ENCODE assay signal across 13 cellular contexts in the genomic region with DNA sequence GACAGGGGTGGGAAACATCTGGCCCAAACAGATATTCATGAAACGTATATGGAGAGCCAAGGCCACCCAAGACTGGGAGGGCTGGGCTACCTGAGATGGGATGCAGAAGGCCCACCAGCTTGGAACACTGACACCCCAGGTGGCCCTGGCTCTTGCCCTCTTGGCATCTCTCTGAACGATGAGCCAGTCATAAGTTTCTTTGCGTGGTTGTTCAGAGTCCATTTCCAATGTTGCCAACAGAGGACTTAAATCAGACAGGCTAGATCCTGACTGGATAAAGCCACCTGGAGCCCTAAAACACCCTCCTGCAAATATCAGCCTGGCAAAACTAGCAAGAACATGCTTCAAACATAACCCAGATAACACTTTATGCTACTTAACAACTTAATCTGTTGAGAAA. TPM values are rescaled to one million over a fixed set of nuclear protein-coding genes. Genes with fewer than 3 reads are reported as not detected.
DNase-seq lines count a peak whose midpoint lies in the region.
"Had no signal": no experiment of that assay in that cellular context is flagged by ENCODE, and none has a peak within 500 bp of the region (broad histone marks: within the 10 kb centered on the region; RNA-seq: fewer than 3 reads in every experiment).

No MANE protein-coding gene starts in this region.

- H3K9me3 ChIP-seq in CD8-positive, alpha-beta memory T cell (ENCODE audit: low read length) = no peaks in the 10 kb centered on the region
- H3K9me3 ChIP-seq: psoas muscle had no signal

- H3K36me3 ChIP-seq in CD8-positive, alpha-beta memory T cell (ENCODE audit: insufficient read depth, low read length) = no peaks in the 10 kb centered on the region

- no peaks in the 10 kb centered on the region for H3K27me3 ChIP-seq in CD8-positive, alpha-beta memory T cell (ENCODE audit: insufficient read depth, low read length, poor library complexity, severe bottlenecking)
- no peaks in the 10 kb centered on the region for H3K27me3 ChIP-seq in layer of hippocampus (ENCODE audit: control insufficient read depth, insufficient read depth, low read length)

- peaks cover 94% of the 10 kb centered on the region for H3K4me1 ChIP-seq in CD8-positive, alpha-beta memory T cell (ENCODE audit: insufficient read depth, low read length)

- POLR2A ChIA-PET in CD8-positive, alpha-beta memory T cell (lab: Charles Lee) = interaction anchor here (0.9 to 5.6 kb wide), 7 partner anchors 9 to 277 kb away, joined by 3 to 50 read pairs (median 6); a partner anchor contains a TSS
- POLR2A ChIA-PET in activated CD4-positive, alpha-beta memory T cell treated with anti-CD3 and anti-CD28 coated beads, Interleukin-2, amount 10 ng/mL, durations not matched to agents 7 days and 5 days (lab: Charles Lee) = interaction anchor here (0.7 to 16.2 kb wide), 8 partner anchors 8 to 399 kb away, joined by 3 to 255 read pairs (median 13); a partner anchor contains a TSS

- H3K9me3 Mint-ChIP-seq in CD8-positive, alpha-beta memory T cell = no peaks in the 10 kb centered on the region
- no peaks in the 10 kb centered on the region for H3K9me3 Mint-ChIP-seq in activated CD4-positive, alpha-beta memory T cell treated with anti-CD3 and anti-CD28 coated beads, Interleukin-2, amount 10 ng/mL, durations not matched to agents 7 days and 5 days

- no peak for DNase-seq in CD8-positive, alpha-beta memory T cell
- DNase-seq in activated CD4-positive, alpha-beta memory T cell treated with anti-CD3 and anti-CD28 coated beads, Interleukin-2, amount 10 ng/mL, durations not matched to agents 7 days and 5 days = no peak
- DNase-seq in dermis blood vessel endothelial cell (no peak), NCI-H1694 (lab: John Stamatoyannopoulos, UW) (no peak), mucosa of gallbladder (ENCODE audit: low spot score) (no peak)
- DNase-seq in stimulated activated CD4-positive, alpha-beta T cell treated with anti-CD3 and anti-CD28 coated beads, Interleukin-2, amount 100 ng/mL, for 24 hours = no peak
- DNase-seq: mammary epithelial cell; NCI-H1105; psoas muscle; stimulated activated CD4-positive, alpha-beta T cell treated with anti-CD3 and anti-CD28 coated beads, Interleukin-4, amount 100 ng/mL, for 24 hours had no signal

- peak overlapping the region; percentile 60 to 91 (median 85) for H3K4me3 Mint-ChIP-seq in CD8-positive, alpha-beta memory T cell
- H3K4me3 Mint-ChIP-seq in activated CD4-positive, alpha-beta memory T cell treated with anti-CD3 and anti-CD28 coated beads, Interleukin-2, amount 10 ng/mL, durations not matched to agents 7 days and 5 days = no peak overlapping the region

- CTCF ChIA-PET in CD8-positive, alpha-beta memory T cell (lab: Charles Lee) = interaction anchor here (0.9 to 9.1 kb wide), 9 partner anchors 9 to 276 kb away, joined by 3 to 75 read pairs (median 6); no protein-coding TSS in a partner anchor
- CTCF ChIA-PET in activated CD4-positive, alpha-beta memory T cell treated with anti-CD3 and anti-CD28 coated beads, Interleukin-2, amount 10 ng/mL, durations not matched to agents 7 days and 5 days (lab: Charles Lee) = interaction anchor here (0.8 to 6.0 kb wide), 8 partner anchors 9 to 37 kb away, joined by 3 to 65 read pairs (median 5); no protein-coding TSS in a partner anchor

- no peaks in the 10 kb centered on the region for H3K27me3 Mint-ChIP-seq in CD8-positive, alpha-beta memory T cell
- H3K27me3 Mint-ChIP-seq in activated CD4-positive, alpha-beta memory T cell treated with anti-CD3 and anti-CD28 coated beads, Interleukin-2, amount 10 ng/mL, durations not matched to agents 7 days and 5 days = no peaks in the 10 kb centered on the region

- H3K27ac Mint-ChIP-seq in CD8-positive, alpha-beta memory T cell = peak overlapping the region; percentile 87 to 100 (median 98)
- peak overlapping the region; percentile 61 for H3K27ac Mint-ChIP-seq in activated CD4-positive, alpha-beta memory T cell treated with anti-CD3 and anti-CD28 coated beads, Interleukin-2, amount 10 ng/mL, durations not matched to agents 7 days and 5 days

- peaks cover 81 to 97% (median 94%) of the 10 kb centered on the region in 3 donors for H3K4me1 Mint-ChIP-seq in CD8-positive, alpha-beta memory T cell
- peaks cover 85% of the 10 kb centered on the region for H3K4me1 Mint-ChIP-seq in activated CD4-positive, alpha-beta memory T cell treated with anti-CD3 and anti-CD28 coated beads, Interleukin-2, amount 10 ng/mL, durations not matched to agents 7 days and 5 days

- peaks cover 0 to 23% (median 4%) of the 10 kb centered on the region in 3 donors for H3K36me3 Mint-ChIP-seq in CD8-positive, alpha-beta memory T cell
- peaks cover 21% of the 10 kb centered on the region for H3K36me3 Mint-ChIP-seq in activated CD4-positive, alpha-beta memory T cell treated with anti-CD3 and anti-CD28 coated beads, Interleukin-2, amount 10 ng/mL, durations not matched to agents 7 days and 5 days (ENCODE audit: low read depth)

- peak overlapping the region; percentile 51 for H3K4me3 ChIP-seq in CD8-positive, alpha-beta memory T cell (ENCODE audit: low read length)
- no peak overlapping the region for H3K4me3 ChIP-seq in skin epidermis
- H3K4me3 ChIP-seq: psoas muscle had no signal

- H3K27ac ChIP-seq in CD8-positive, alpha-beta memory T cell (ENCODE audit: low read depth, low read length) = peak overlapping the region; percentile 71
- H3K27ac ChIP-seq in layer of hippocampus (ENCODE audit: low read depth, low read length) (peak overlapping the region; percentile 2), skin epidermis (peak overlapping the region in 12 of 21 experiments; percentile 8 to 85 (median 65))
- H3K27ac ChIP-seq: RWPE1 had no signal

RNA-seq across cellular contexts. Expression of a gene that starts 42.6 kb away (rescaled TPM):
- 10 to 100 TPM; 82.9 to 83.2 TPM for total RNA-seq in CD8-positive, alpha-beta memory T cell
- polyA plus RNA-seq in CD8-positive, alpha-beta memory T cell = 68.6 TPM
- 10 to 100 TPM; 78.4 to 79.6 TPM for total RNA-seq in activated CD4-positive, alpha-beta memory T cell treated with anti-CD3 and anti-CD28 coated beads, Interleukin-2, amount 10 ng/mL, durations not matched to agents 7 days and 5 days
- total RNA-seq in dermis blood vessel endothelial cell (36.9 and 43.3 TPM in 2 replicates), mucosa of gallbladder (190 TPM)

Comparison
In these comparisons a context has a peak if more than half of its experiments do, and no peak if none do; other contexts are left out.
1. H3K27ac ChIP-seq: peak in every context shown above with its lines; median percentile 71 in CD8-positive, alpha-beta memory T cell; 65 in skin epidermis; 2 in layer of hippocampus.